ENCODE assay signal across 17 cellular contexts in the genomic region with DNA sequence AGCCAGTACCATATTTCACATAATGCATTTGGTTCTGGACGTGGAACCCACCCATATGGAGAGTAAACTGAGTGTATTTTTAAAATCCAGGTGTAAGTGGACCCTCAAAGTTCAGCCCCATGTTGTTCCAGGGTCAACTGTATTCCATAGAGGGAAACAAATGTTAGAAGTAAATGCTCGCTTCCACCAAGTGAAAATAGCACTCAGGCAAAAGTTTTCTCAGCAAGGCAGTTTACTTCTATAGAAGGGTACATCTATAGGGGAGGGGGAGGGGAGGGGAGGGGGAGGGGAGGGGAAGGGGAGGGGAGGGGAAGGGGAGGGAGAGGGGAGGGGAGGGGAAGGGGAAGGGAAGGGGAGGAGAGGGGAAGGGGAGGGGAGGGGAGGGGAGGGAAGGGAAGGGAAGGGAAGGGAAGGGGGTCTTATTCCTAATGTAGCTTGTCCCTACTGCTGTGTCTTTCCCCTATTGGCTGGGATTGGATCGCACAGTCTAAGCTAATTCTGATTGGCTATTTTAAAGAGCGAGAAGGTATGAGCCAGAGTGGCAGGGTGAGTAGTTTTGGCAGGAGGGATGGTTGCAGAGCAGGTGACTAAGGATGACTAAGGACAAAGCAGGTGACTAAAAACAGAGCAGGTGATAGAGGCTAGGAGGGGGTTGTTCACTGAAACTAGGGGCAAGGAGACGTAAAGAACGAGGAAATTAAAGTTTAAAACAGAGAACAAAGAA. TPM values are rescaled to one million over a fixed set of nuclear protein-coding genes. Genes with fewer than 3 reads are reported as not detected.
DNase-seq lines count a peak whose midpoint lies in the region; ATAC-seq and TF ChIP-seq lines count a peak whose summit lies in the region.
"Had no signal": no experiment of that assay in that cellular context is flagged by ENCODE, and none has a peak within 500 bp of the region (broad histone marks: within the 10 kb centered on the region; RNA-seq: fewer than 3 reads in every experiment).

No MANE protein-coding gene starts in this region.

- TF ChIP-seq CTCF in GM23338 (conservative IDR thresholded peaks at IDR 0.05; ENCODE audit: low read depth in 2 of 2): no peak
- no peak for TF ChIP-seq CTCF in PC-9 (conservative IDR thresholded peaks at IDR 0.05)
- TF ChIP-seq CTCF in endodermal cell (conservative IDR thresholded peaks at IDR 0.05): no peak
- TF ChIP-seq CTCF in neural progenitor cell (IDR thresholded peaks at IDR 0.05): no peak

- H3K36me3 Mint-ChIP-seq in GM23338 (ENCODE audit: low read depth) (peaks cover 3% of the 10 kb centered on the region; the same call in 1 of the 3 replicates), endodermal cell (ENCODE audit: low read depth) (no peaks in the 10 kb centered on the region), neural progenitor cell (no peaks in the 10 kb centered on the region)
- H3K36me3 Mint-ChIP-seq in activated T-cell treated with anti-CD3 and anti-CD28 coated beads, Interleukin-2, amount 50 U/mL, for 72 hours (ENCODE audit: insufficient read depth in 2 of 2): no peaks in the 10 kb centered on the region
- H3K36me3 Mint-ChIP-seq: CD4-positive, CD25-positive, alpha-beta regulatory T cell had no signal

- no peak overlapping the region for H3K27ac ChIP-seq in GM23338 (ENCODE audit: low read depth)
- H3K27ac ChIP-seq in PC-9: peak overlapping the region; percentile 67
- no peak overlapping the region for H3K27ac ChIP-seq in endodermal cell (ENCODE audit: low read depth, low read length)
- H3K27ac ChIP-seq in neural progenitor cell: no peak overlapping the region
- H3K27ac ChIP-seq: RWPE1, SJCRH30 had no signal

- H3K79me2 ChIP-seq in GM23338 (replicated peaks; ENCODE audit: insufficient read depth) (no peaks in the 10 kb centered on the region), PC-9 (ENCODE audit: low read depth) (no peaks in the 10 kb centered on the region), neural progenitor cell (ENCODE audit: low read depth) (no peaks in the 10 kb centered on the region)

- H3K27me3 Mint-ChIP-seq in GM23338 (ENCODE audit: insufficient read depth, low read depth, poor library complexity) (peaks cover 9% of the 10 kb centered on the region), endodermal cell (ENCODE audit: insufficient read depth) (peaks cover 26% of the 10 kb centered on the region), neural progenitor cell (ENCODE audit: insufficient read depth, low read depth) (peaks cover 26% of the 10 kb centered on the region)
- peaks cover 52% of the 10 kb centered on the region for H3K27me3 Mint-ChIP-seq in activated T-cell treated with anti-CD3 and anti-CD28 coated beads, Interleukin-2, amount 50 U/mL, for 72 hours (ENCODE audit: low read depth)

- WGBS in endodermal cell (ENCODE audit: insufficient coverage in 1 of 2, insufficient read length in 1 of 2), 2 experiments: 90 to 91% methylated on average over 5 to 6 of the region's 6 CpGs

- no peak for TF ChIP-seq POLR2A in GM18505 (IDR thresholded peaks at IDR 0.05; ENCODE audit: borderline replicate concordance, extremely low read depth, insufficient read depth, insufficient read length)

- peaks cover 28% of the 10 kb centered on the region; the same call in 1 of the 2 replicates for H3K4me1 ChIP-seq in GM23338 (ENCODE audit: insufficient read depth)
- peaks cover 10% of the 10 kb centered on the region for H3K4me1 ChIP-seq in PC-9 (replicated peaks; ENCODE audit: insufficient read depth)
- H3K4me1 ChIP-seq in endodermal cell (ENCODE audit: control insufficient read depth, insufficient read depth, low read length): no peaks in the 10 kb centered on the region
- peaks cover 23% of the 10 kb centered on the region for H3K4me1 ChIP-seq in neural progenitor cell
- H3K4me1 ChIP-seq: Caco-2, SJCRH30 had no signal

- ATAC-seq in GM23338: no peak
- no peak for ATAC-seq in GM18505 (IDR thresholded peaks at IDR 0.05; ENCODE audit: unreplicated experiment)
- no peak for ATAC-seq in activated T-cell treated with anti-CD3 and anti-CD28 coated beads, Interleukin-2, amount 50 U/mL, for 72 hours (replicated peaks in 1 of 2)

- H3K27ac Mint-ChIP-seq in GM23338 (peak overlapping the region; percentile 25; the same call in 1 of the 2 replicates), endodermal cell (no peak overlapping the region), neural progenitor cell (no peak overlapping the region)
- no peak overlapping the region for H3K27ac Mint-ChIP-seq in activated T-cell treated with anti-CD3 and anti-CD28 coated beads, Interleukin-2, amount 50 U/mL, for 72 hours
- H3K27ac Mint-ChIP-seq: B cell; CD4-positive, CD25-positive, alpha-beta regulatory T cell had no signal

- no peak overlapping the region for H3K4me3 ChIP-seq in GM23338
- H3K4me3 ChIP-seq in PC-9: no peak overlapping the region
- H3K4me3 ChIP-seq in endodermal cell (ENCODE audit: low read length): no peak overlapping the region
- H3K4me3 ChIP-seq in neural progenitor cell: no peak overlapping the region
- H3K4me3 ChIP-seq: SJCRH30 had no signal

- H3K4me2 ChIP-seq in GM23338: no peak overlapping the region
- peak overlapping the region; percentile 17 for H3K4me2 ChIP-seq in PC-9
- H3K4me2 ChIP-seq in neural progenitor cell: no peak overlapping the region

- H2AFZ ChIP-seq in GM23338: no peak overlapping the region
- H2AFZ ChIP-seq in PC-9: no peak overlapping the region
- H2AFZ ChIP-seq in neural progenitor cell (replicated peaks): peak overlapping the region; percentile 63

- H3K9me3 Mint-ChIP-seq in GM23338 (peaks cover 10% of the 10 kb centered on the region), endodermal cell (no peaks in the 10 kb centered on the region), neural progenitor cell (peaks cover 5% of the 10 kb centered on the region)
- H3K9me3 Mint-ChIP-seq in activated T-cell treated with anti-CD3 and anti-CD28 coated beads, Interleukin-2, amount 50 U/mL, for 72 hours: no peaks in the 10 kb centered on the region

- no peak overlapping the region for H3K9ac ChIP-seq in endodermal cell (ENCODE audit: extremely low read depth, low read length, poor library complexity, severe bottlenecking)
- no peak overlapping the region for H3K9ac ChIP-seq in neural progenitor cell

- H3K36me3 ChIP-seq in GM23338 (ENCODE audit: insufficient read depth) (no peaks in the 10 kb centered on the region), PC-9 (ENCODE audit: low read depth) (no peaks in the 10 kb centered on the region), endodermal cell (ENCODE audit: control insufficient read depth, insufficient read depth, low read length) (no peaks in the 10 kb centered on the region), neural progenitor cell (no peaks in the 10 kb centered on the region)
- H3K36me3 ChIP-seq: SJCRH30 had no signal

- H3K4me1 Mint-ChIP-seq in GM23338 (peaks cover 28% of the 10 kb centered on the region), endodermal cell (peaks cover 20% of the 10 kb centered on the region), neural progenitor cell (peaks cover 19% of the 10 kb centered on the region)
- H3K4me1 Mint-ChIP-seq in activated T-cell treated with anti-CD3 and anti-CD28 coated beads, Interleukin-2, amount 50 U/mL, for 72 hours (ENCODE audit: low read depth): peaks cover 22% of the 10 kb centered on the region

- H3F3A ChIP-seq in GM23338 (replicated peaks; ENCODE audit: low read depth): no peaks in the 10 kb centered on the region
- H3F3A ChIP-seq in PC-9 (ENCODE audit: insufficient read depth, low read depth): no peaks in the 10 kb centered on the region; the same call in 1 of the 2 replicates
- H3F3A ChIP-seq in neural progenitor cell (ENCODE audit: low read depth): peaks cover 29% of the 10 kb centered on the region

- no TSS peak for BruUV-seq in PC-9 (replicated peaks; lab: Mats Ljungman, UMichigan)

- POLR2A ChIA-PET in PC-9 (lab: Charles Lee; ENCODE audit: unreplicated experiment): interaction anchor here (0.6 kb wide), 1 partner anchor 19 kb away, joined by 6 read pairs; no protein-coding TSS in a partner anchor

- CTCF ChIA-PET in PC-9 (lab: Charles Lee): no interaction called here

- H3K4me3 Mint-ChIP-seq in GM23338: no peak overlapping the region
- H3K4me3 Mint-ChIP-seq in endodermal cell: no peak overlapping the region
- H3K4me3 Mint-ChIP-seq in neural progenitor cell: no peak overlapping the region
- no peak overlapping the region for H3K4me3 Mint-ChIP-seq in activated T-cell treated with anti-CD3 and anti-CD28 coated beads, Interleukin-2, amount 50 U/mL, for 72 hours
- H3K4me3 Mint-ChIP-seq: B cell; CD4-positive, CD25-positive, alpha-beta regulatory T cell had no signal

- DNase-seq in GM23338 (ENCODE audit: low spot score) (peak; percentile 22), PC-9 (peak; percentile 33 to 66), endodermal cell (peak; percentile 69), neural progenitor cell (ENCODE audit: low spot score) (no peak), ureter (ENCODE audit: low spot score) (no peak)
- DNase-seq in activated T-cell treated with anti-CD3 and anti-CD28 coated beads, Interleukin-2, amount 50 U/mL, for 72 hours: no peak
- DNase-seq: Caco-2; CD4-positive, CD25-positive, alpha-beta regulatory T cell; DMS79; Karpas-422; NCI-H187; NCI-H345; NCI-H69; SJCRH30 had no signal

- H3K9me2 ChIP-seq in GM23338 (ENCODE audit: insufficient read depth): no peaks in the 10 kb centered on the region
- no peaks in the 10 kb centered on the region for H3K9me2 ChIP-seq in PC-9 (ENCODE audit: insufficient read depth)

- H3K9me3 ChIP-seq in PC-9 (ENCODE audit: insufficient read depth, low read depth) (peaks cover 9% of the 10 kb centered on the region), endodermal cell (ENCODE audit: control insufficient read depth, low read length) (no peaks in the 10 kb centered on the region), neural progenitor cell (ENCODE audit: low read depth) (no peaks in the 10 kb centered on the region)
- H3K9me3 ChIP-seq: Caco-2, SJCRH30 had no signal

- H4K20me1 ChIP-seq in GM23338 (replicated peaks; ENCODE audit: insufficient read depth) (no peaks in the 10 kb centered on the region), PC-9 (ENCODE audit: insufficient read depth) (no peaks in the 10 kb centered on the region), neural progenitor cell (ENCODE audit: low read depth) (no peaks in the 10 kb centered on the region)

- intact Hi-C loops in PC-9 (cut with micrococcal nuclease; ENCODE audit: unreplicated experiment): no loop called here

- H3K27me3 ChIP-seq in GM23338 (ENCODE audit: insufficient read depth) (peaks cover 16% of the 10 kb centered on the region), PC-9 (ENCODE audit: insufficient read depth, low read depth) (no peaks in the 10 kb centered on the region), endodermal cell (ENCODE audit: control insufficient read depth, insufficient read depth, low read length, poor library complexity, severe bottlenecking) (peaks cover 16% of the 10 kb centered on the region), neural progenitor cell (peaks cover 9% of the 10 kb centered on the region)
- H3K27me3 ChIP-seq: SJCRH30 had no signal

RNA-seq across cellular contexts. Expression of a gene that starts 29.1 kb away (rescaled TPM):
- total RNA-seq in GM23338 (2014; rRNA removed; shearing (Covaris generic)): 0.12 TPM in 1 of 2 replicates, not detected in the other
- 0.10 TPM in 1 of 2 replicates, not detected in the other for polyA plus RNA-seq in GM23338 (2016; fragmentation: Nextera tagmentation; extraction: Ambion mirVana)
- total RNA-seq in PC-9 (2021) (0.57 and 0.78 TPM in 2 replicates), endodermal cell (under 1 TPM; 0.15 to 0.64 TPM), neural progenitor cell (ENCODE audit: low replicate concordance) (0.43 TPM in 1 of 2 replicates, not detected in the other), ureter (6.4 TPM)
- 0.53 TPM for polyA plus RNA-seq in endodermal cell (2013, experiment 1 of 2)
- polyA plus RNA-seq in endodermal cell (2013, experiment 2 of 2): 0.62 TPM
- 1 to 10 TPM; 2.6 to 2.7 TPM for total RNA-seq in activated T-cell treated with anti-CD3 and anti-CD28 coated beads, Interleukin-2, amount 50 U/mL, for 72 hours

RNA-seq across cellular contexts. Expression of a gene that starts 37.9 kb away (rescaled TPM):
- total RNA-seq in GM23338 (2014; rRNA removed; shearing (Covaris generic)): 179 and 180 TPM in 2 replicates
- 113 and 136 TPM in 2 replicates for polyA plus RNA-seq in GM23338 (2016; fragmentation: Nextera tagmentation; extraction: Ambion mirVana)
- total RNA-seq in PC-9 (2021): 109 and 152 TPM in 2 replicates
- total RNA-seq in endodermal cell: 100 to 1,000 TPM; 160 to 186 TPM
- 189 TPM for polyA plus RNA-seq in endodermal cell (2013, experiment 1 of 2)
- polyA plus RNA-seq in endodermal cell (2013, experiment 2 of 2): 189 TPM
- 176 and 234 TPM in 2 replicates for total RNA-seq in neural progenitor cell (ENCODE audit: low replicate concordance)
- total RNA-seq in ureter: 82.5 TPM
- total RNA-seq in activated T-cell treated with anti-CD3 and anti-CD28 coated beads, Interleukin-2, amount 50 U/mL, for 72 hours: 10 to 100 TPM; 32.2 to 32.4 TPM

Comparison
In these comparisons a context has a peak if more than half of its experiments do, and no peak if none do; other contexts are left out.
1. DNase-seq: peak in GM23338 (single experiment), PC-9 (2 of 2) and endodermal cell (single experiment); none in neural progenitor cell (single experiment), ureter (single experiment) and activated T-cell treated with anti-CD3 and anti-CD28 coated beads, Interleukin-2, amount 50 U/mL, for 72 hours (0 of 2).